ENCODE assay signal across 8 cellular contexts in the genomic region with DNA sequence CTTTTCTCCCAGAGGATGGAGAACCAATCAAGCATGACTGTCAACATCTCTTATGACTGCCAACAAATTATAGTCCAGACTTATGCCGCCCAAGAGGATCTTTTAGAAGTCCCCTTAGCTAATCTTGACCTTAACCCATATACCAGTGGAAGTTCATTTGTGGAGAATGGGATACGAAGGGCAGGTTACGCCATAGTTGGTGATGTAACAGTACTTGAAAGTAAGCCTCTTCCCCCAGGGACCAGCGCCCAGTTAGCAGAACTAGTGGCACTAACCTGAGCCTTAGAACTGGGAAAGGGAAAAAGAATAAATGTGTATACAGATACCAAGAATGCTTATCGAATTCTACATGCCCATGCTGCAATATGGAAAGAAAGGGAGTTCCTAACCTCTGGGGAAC. TPM values are rescaled to one million over a fixed set of nuclear protein-coding genes. Genes with fewer than 3 reads are reported as not detected.
"Had no signal": no experiment of that assay in that cellular context is flagged by ENCODE, and none has a peak within 500 bp of the region (broad histone marks: within the 10 kb centered on the region; RNA-seq: fewer than 3 reads in every experiment).

No MANE protein-coding gene starts in this region.

RNA-seq across cellular contexts. Expression of gene PCP4L1, which starts 3.2 kb away (rescaled TPM):
- total RNA-seq: MCF 10A, NCI-H460, PC-9, Peyer's patch, RPMI7951, SJSA1 had no signal

RNA-seq across cellular contexts. Expression of gene NR1I3, which starts 17.3 kb away (rescaled TPM):
- total RNA-seq: LHCN-M2, MCF 10A, NCI-H460, PC-9, Right ventricle myocardium inferior, RPMI7951, SJSA1 had no signal

RNA-seq across cellular contexts. Expression of gene APOA2, which starts 31.9 kb away (rescaled TPM):
- total RNA-seq: LHCN-M2, MCF 10A, NCI-H460, PC-9, Peyer's patch, Right ventricle myocardium inferior, RPMI7951, SJSA1 had no signal

RNA-seq across cellular contexts. Expression of gene FCER1G, which starts 40.2 kb away (rescaled TPM):
- total RNA-seq: NCI-H460, PC-9, RPMI7951 had no signal
